Comparison of ENCODE assay signal across 27 cellular contexts in the genomic region with DNA sequence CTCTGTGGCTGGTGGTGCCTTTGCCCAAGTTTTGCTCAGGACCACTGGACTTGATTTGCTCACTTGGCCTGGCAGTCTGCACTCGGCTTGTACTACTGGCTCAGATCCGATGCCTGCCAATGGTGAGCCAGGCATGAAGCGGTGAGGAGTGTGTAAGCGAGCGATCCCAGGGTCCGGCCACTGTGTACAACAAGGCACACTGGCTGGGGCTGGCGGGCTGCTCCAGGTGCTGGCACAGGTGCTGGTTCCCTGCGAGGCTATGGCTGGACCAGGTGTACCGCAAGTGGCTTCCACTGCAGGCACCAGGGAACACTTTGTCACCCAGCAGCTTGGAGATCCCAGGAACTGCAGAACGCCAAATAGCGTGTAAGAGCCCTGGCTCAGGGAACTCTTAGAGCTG.
"Had no signal": no experiment of that assay in that cellular context is flagged by ENCODE, and none has a peak within 500 bp of the region (broad histone marks: within the 10 kb centered on the region; RNA-seq: fewer than 3 reads in every experiment).

No MANE protein-coding gene starts in this region.

- H3K4me1 Mint-ChIP-seq: naive thymus-derived CD4-positive, alpha-beta T cell; natural killer cell; nephron; neural progenitor cell; stimulated activated memory B cell treated with anti-CD40 and anti-IgM and Interleukin-4, amounts not matched to agents 10 μg/mL and 1 μg/mL and 100 μg/mL, for 72 hours had no signal

- H3K9me3 ChIP-seq: ovary, psoas muscle, right lobe of liver, thoracic aorta, thyroid gland, uterus had no signal

- H3K4me3 ChIP-seq: neural progenitor cell, ovary, psoas muscle, right lobe of liver, sigmoid colon, stomach, thoracic aorta, thyroid gland, tibial nerve, upper lobe of left lung, uterus had no signal

- H3K27me3 ChIP-seq: neural progenitor cell, ovary, right lobe of liver, sigmoid colon, stomach, thyroid gland, tibial nerve, upper lobe of left lung, uterus had no signal

- H3K4me3 Mint-ChIP-seq: naive thymus-derived CD4-positive, alpha-beta T cell; natural killer cell; nephron; neural progenitor cell; stimulated activated memory B cell treated with anti-CD40 and anti-IgM and Interleukin-4, amounts not matched to agents 10 μg/mL and 1 μg/mL and 100 μg/mL, for 72 hours had no signal

- H3K36me3 ChIP-seq: neural progenitor cell, ovary, right lobe of liver, sigmoid colon, thoracic aorta, thyroid gland, tibial nerve, upper lobe of left lung, uterus had no signal

- H3K27ac Mint-ChIP-seq: naive thymus-derived CD4-positive, alpha-beta T cell; natural killer cell; nephron; neural progenitor cell; progenitor cell of endocrine pancreas; stimulated activated memory B cell treated with anti-CD40 and anti-IgM and Interleukin-4, amounts not matched to agents 10 μg/mL and 1 μg/mL and 100 μg/mL, for 72 hours had no signal

- ATAC-seq: naive thymus-derived CD4-positive, alpha-beta T cell; natural killer cell; psoas muscle; right cardiac atrium; stimulated activated memory B cell treated with anti-CD40 and anti-IgM and Interleukin-4, amounts not matched to agents 10 μg/mL and 1 μg/mL and 100 μg/mL, for 72 hours had no signal

- H3K27ac ChIP-seq: neural progenitor cell, ovary, parathyroid adenoma, psoas muscle, right lobe of liver, sigmoid colon, stomach, thoracic aorta, thyroid gland, tibial nerve, upper lobe of left lung, uterus had no signal

- H3K27me3 Mint-ChIP-seq: naive thymus-derived CD4-positive, alpha-beta T cell; progenitor cell of endocrine pancreas; stimulated activated memory B cell treated with anti-CD40 and anti-IgM and Interleukin-4, amounts not matched to agents 10 μg/mL and 1 μg/mL and 100 μg/mL, for 72 hours had no signal

- H3K36me3 Mint-ChIP-seq: naive thymus-derived CD4-positive, alpha-beta T cell; natural killer cell; neural progenitor cell had no signal

- H3K4me1 ChIP-seq: neural progenitor cell, parathyroid adenoma, psoas muscle, right lobe of liver, sigmoid colon, stomach, thyroid gland, tibial nerve, upper lobe of left lung, uterus had no signal

- H3K9me3 Mint-ChIP-seq: neural progenitor cell had no signal

- DNase-seq: naive thymus-derived CD4-positive, alpha-beta T cell; natural killer cell; occipital lobe; ovary; psoas muscle; right cardiac atrium; right lobe of liver; sigmoid colon; small intestine; stimulated activated CD4-positive, alpha-beta T cell treated with anti-CD3 and anti-CD28 coated beads, Interleukin-12 subunit alpha, Interleukin-12 subunit beta, amount 100 ng/mL, for 4 hours; stimulated activated CD4-positive, alpha-beta T cell treated with anti-CD3 and anti-CD28 coated beads, Interleukin-1b, Interleukin-23, amount 100 ng/mL, for 48 hours; stimulated activated CD4-positive, alpha-beta T cell treated with anti-CD3 and anti-CD28 coated beads, Interleukin-4, amount 100 ng/mL, for 1 hour; stimulated activated CD4-positive, alpha-beta T cell treated with anti-CD3 and anti-CD28 coated beads, Interleukin-4, amount 100 ng/mL, for 4 hours; stimulated activated CD8-positive, alpha-beta memory T cell treated with anti-CD3 and anti-CD28 coated beads, Interleukin-4, amount 100 ng/mL, for 48 hours; stimulated activated naive CD4-positive, alpha-beta T cell treated with Interleukin-2 at 50 U/mL for 16 hours; stomach; thyroid gland; trophoblast cell; uterus had no signal
